ENCODE assay signal across 8 cellular contexts in genomic region chr5:34686762-34687268, GRCh38. TPM values are rescaled to one million over a fixed set of nuclear protein-coding genes. Genes with fewer than 3 reads are reported as not detected.
DNase-seq lines count a peak whose midpoint lies in the region; ATAC-seq, FAIRE-seq and TF ChIP-seq lines count a peak whose summit lies in the region.
"Had no signal": no experiment of that assay in that cellular context is flagged by ENCODE, and none has a peak within 500 bp of the region (broad histone marks: within the 10 kb centered on the region; RNA-seq: fewer than 3 reads in every experiment).

No MANE protein-coding gene starts in this region.

- peak overlapping the region; percentile 66 to 88 (median 82) for H3K27ac ChIP-seq in body of pancreas
- peak overlapping the region; percentile 71 to 80 for H3K27ac ChIP-seq in kidney (ENCODE audit: low read depth in 2 of 2, low read length in 2 of 2)
- H3K27ac ChIP-seq in upper lobe of left lung = peak overlapping the region in 3 of 4 donors; percentile 57 to 70 (median 68)

- intact Hi-C loops in body of pancreas (cut with DNase I) = no loop called here
- intact Hi-C loops in kidney (cut with DNase I) = no loop called here

- TF ChIP-seq CTCF in body of pancreas (IDR thresholded peaks at IDR 0.05) (peak in 2 of 7 experiments; percentile 17 to 24), kidney (IDR thresholded peaks at IDR 0.05; ENCODE audit: borderline replicate concordance, extremely low read depth, insufficient read depth) (no peak), upper lobe of left lung (IDR thresholded peaks at IDR 0.05) (no peak), GM10266 (IDR thresholded peaks at IDR 0.05; ENCODE audit: control insufficient read depth, insufficient read depth, low read depth, missing control alignments) (no peak)

- H3K9ac ChIP-seq in kidney (ENCODE audit: low read length in 2 of 2) = no peak overlapping the region

- peak; percentile 24 to 90 (median 83) for TF ChIP-seq POLR2A in body of pancreas (IDR thresholded peaks at IDR 0.05)
- TF ChIP-seq POLR2A in upper lobe of left lung (IDR thresholded peaks at IDR 0.05) = peak in 1 of 4 donors; percentile 17

- DNase-seq in HuH-7 (ENCODE audit: low spot score) (peak; percentile 64), body of pancreas (peak; percentile 88 to 96 (median 92)), kidney (peak; percentile 77), upper lobe of left lung (peak in 1 of 2 donors; percentile 94), GM10266 (ENCODE audit: extremely low spot score) (no peak), NCI-H526 treated with DMSO at 0.1 percent for 48 hours (lab: John Stamatoyannopoulos, UW) (no peak), NCI-H748 treated with DMSO at 0.1 percent for 48 hours (lab: John Stamatoyannopoulos, UW) (no peak)
- DNase-seq: activated naive CD8-positive, alpha-beta T cell treated with anti-CD3 and anti-CD28 coated beads, Interleukin-2, amount 10 ng/mL, durations not matched to agents 7 days and 5 days had no signal

- ATAC-seq in body of pancreas (peak; percentile 98), upper lobe of left lung (ENCODE audit: low FRiP score in 2 of 2) (peak; percentile 92 to 94)

- H3K36me3 ChIP-seq in body of pancreas (replicated peaks in 1 of 2; ENCODE audit: insufficient read depth in 1 of 2, low read depth in 2 of 2) (no peaks in the 10 kb centered on the region), kidney (ENCODE audit: control insufficient read depth in 1 of 2, insufficient read depth in 2 of 2, low read length in 2 of 2) (no peaks in the 10 kb centered on the region), upper lobe of left lung (peaks cover 0 to 9% (median 2%) of the 10 kb centered on the region in 4 donors)

- no peaks in the 10 kb centered on the region for H3K9me3 ChIP-seq in body of pancreas
- H3K9me3 ChIP-seq in kidney (ENCODE audit: control insufficient read depth in 1 of 2, low read length in 2 of 2) = no peaks in the 10 kb centered on the region
- H3K9me3 ChIP-seq in upper lobe of left lung = no peaks in the 10 kb centered on the region

- TF ChIP-seq EP300 in upper lobe of left lung (IDR thresholded peaks at IDR 0.05) = peak in 1 of 4 donors; percentile 71

- H3K4me1 ChIP-seq in body of pancreas (peaks cover 48% of the 10 kb centered on the region), kidney (ENCODE audit: control insufficient read depth in 1 of 2, insufficient read depth in 1 of 2, low read depth in 1 of 2, low read length in 2 of 2) (peaks cover 18 to 30% of the 10 kb centered on the region in 2 donors), upper lobe of left lung (peaks cover 8 to 24% (median 13%) of the 10 kb centered on the region in 4 donors)

- H3K27me3 ChIP-seq in body of pancreas (no peaks in the 10 kb centered on the region), upper lobe of left lung (no peaks in the 10 kb centered on the region)

- FAIRE-seq in kidney (lab: Jason Lieb, UNC) = peak; percentile 84

- WGBS in body of pancreas, 2 donors = 13 to 14% methylated on average over 7 of the region's 7 CpGs
- WGBS in upper lobe of left lung, 2 donors = 47 to 54% methylated on average over 7 of the region's 7 CpGs

- H3K4me3 ChIP-seq in body of pancreas (no peak overlapping the region), kidney (ENCODE audit: low read length in 2 of 2) (peak overlapping the region; percentile 34 to 37), upper lobe of left lung (no peak overlapping the region)

RNA-seq across cellular contexts. Expression of gene RAI14, which starts 30.7 kb away (rescaled TPM):
- 10 to 100 TPM; 25.7 to 27.5 TPM for total RNA-seq in body of pancreas
- total RNA-seq in kidney = 60.3 TPM
- polyA plus RNA-seq in kidney (ENCODE audit: insufficient read depth, low read depth, low replicate concordance) = 13.2 TPM
- total RNA-seq in upper lobe of left lung = 10 to 100 TPM; 34.0 to 88.6 (median 67.9) TPM

Comparison
In these comparisons a context has a peak if more than half of its experiments do, and no peak if none do; other contexts are left out.
1. DNase-seq: peak in HuH-7 (single experiment), body of pancreas (4 of 4) and kidney (single experiment); none in GM10266 (single experiment), NCI-H526 treated with DMSO at 0.1 percent for 48 hours (single experiment) and NCI-H748 treated with DMSO at 0.1 percent for 48 hours (single experiment).
2. H3K4me3 ChIP-seq: peak in kidney (2 of 2); none in body of pancreas (0 of 2) and upper lobe of left lung (0 of 4).
3. Peak in every context shown above with its lines, with median percentiles within 50 percentile points of each other: H3K27ac ChIP-seq.